17 cellular contexts compared by ENCODE assay signal in the genomic region with DNA sequence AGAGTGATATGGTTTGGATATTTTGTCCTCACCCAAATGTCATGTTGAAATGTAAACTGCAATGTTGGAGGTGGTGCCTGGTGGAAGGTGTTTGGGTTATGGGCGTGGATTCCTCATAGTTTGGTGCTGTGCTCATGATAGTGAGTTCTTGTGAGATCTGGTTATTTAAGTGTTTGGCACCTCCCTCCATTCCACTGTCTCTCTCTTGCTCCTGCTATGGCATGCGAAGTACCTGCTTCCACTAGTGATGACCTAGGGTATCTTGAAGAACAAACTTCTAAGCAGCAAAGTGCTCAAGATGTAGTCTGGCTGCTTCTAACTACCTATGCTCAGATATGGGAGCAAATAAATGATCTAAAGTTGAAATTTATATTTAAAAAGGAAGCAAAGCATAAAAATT. TPM values are rescaled to one million over a fixed set of nuclear protein-coding genes. Genes with fewer than 3 reads are reported as not detected.
DNase-seq lines count a peak whose midpoint lies in the region; ATAC-seq and TF ChIP-seq lines count a peak whose summit lies in the region.
"Had no signal": no experiment of that assay in that cellular context is flagged by ENCODE, and none has a peak within 500 bp of the region (broad histone marks: within the 10 kb centered on the region; RNA-seq: fewer than 3 reads in every experiment).

No MANE protein-coding gene starts in this region.

- H3K9me2 ChIP-seq in GM23338 (ENCODE audit: insufficient read depth), result no peaks in the 10 kb centered on the region

- H3K9ac ChIP-seq in HUES64 (ENCODE audit: low read depth, low read length) (peak overlapping the region; percentile 51), endodermal cell (ENCODE audit: extremely low read depth, low read length, poor library complexity, severe bottlenecking) (no peak overlapping the region), iPS-18a (ENCODE audit: low read length) (peak overlapping the region; percentile 29)
- H3K9ac ChIP-seq: BLaER1 had no signal

- no peak for TF ChIP-seq CTCF in GM23338 (conservative IDR thresholded peaks at IDR 0.05; ENCODE audit: low read depth in 2 of 2)
- no peak for TF ChIP-seq CTCF in endodermal cell (conservative IDR thresholded peaks at IDR 0.05)
- no peak for TF ChIP-seq CTCF in lower leg skin (IDR thresholded peaks at IDR 0.05)
- no peak for TF ChIP-seq CTCF in esophagus squamous epithelium (IDR thresholded peaks at IDR 0.05)

- H3K9me3 Mint-ChIP-seq in GM23338 (peaks cover 26% of the 10 kb centered on the region), endodermal cell (peaks cover 21% of the 10 kb centered on the region)

- H3K9me3 ChIP-seq in HUES64 (ENCODE audit: insufficient read depth, low read depth, low read length) (peaks cover 4% of the 10 kb centered on the region; the same call in 1 of the 2 replicates), endodermal cell (ENCODE audit: control insufficient read depth, low read length) (no peaks in the 10 kb centered on the region), iPS-18a (ENCODE audit: control insufficient read depth, low read depth, low read length) (no peaks in the 10 kb centered on the region), esophagus squamous epithelium (no peaks in the 10 kb centered on the region)
- H3K9me3 ChIP-seq: BLaER1 had no signal

- H3K79me2 ChIP-seq in GM23338 (replicated peaks; ENCODE audit: insufficient read depth), result no peaks in the 10 kb centered on the region

- peak overlapping the region; percentile 13 for H3K4me2 ChIP-seq in GM23338
- H3K4me2 ChIP-seq: BLaER1 had no signal

- H2AFZ ChIP-seq in GM23338, result no peak overlapping the region

- H3K4me1 Mint-ChIP-seq in GM23338 (peaks cover 35% of the 10 kb centered on the region), endodermal cell (peaks cover 3% of the 10 kb centered on the region)

- 0 out of 2 replicates have a peak, but pooled peaks cover 2% of the 10 kb centered on the region for H3F3A ChIP-seq in GM23338 (replicated peaks; ENCODE audit: low read depth)

- H3K4me3 Mint-ChIP-seq in GM23338 (peak overlapping the region; percentile 10; the same call in 1 of the 3 replicates), endodermal cell (no peak overlapping the region)
- H3K4me3 Mint-ChIP-seq: CD4-positive, CD25-positive, alpha-beta regulatory T cell had no signal

- ATAC-seq in GM23338, result peak; percentile 79
- ATAC-seq: GM12878 had no signal

- intact Hi-C loops in lower leg skin (cut with DNase I; ENCODE audit: low total_unique reads) (loop anchor here (10.0 kb wide), 1 partner anchor 1076 kb away; no protein-coding TSS in a partner anchor), esophagus squamous epithelium (cut with DNase I) (no loop called here)

- WGBS in HUES64, result 46% methylated on average over 2 of the region's 2 CpGs
- WGBS in endodermal cell (ENCODE audit: insufficient coverage in 1 of 2, insufficient read length in 1 of 2), 2 experiments, result 67 to 89% methylated on average over 1 to 2 of the region's 2 CpGs
- WGBS in lower leg skin, 2 donors, result 88 to 92% methylated on average over 2 of the region's 2 CpGs
- 90 to 93% methylated on average over 2 of the region's 2 CpGs for WGBS in esophagus squamous epithelium, 2 donors

- TF ChIP-seq POLR2A in lower leg skin (IDR thresholded peaks at IDR 0.05) (no peak), esophagus squamous epithelium (IDR thresholded peaks at IDR 0.05) (no peak)

- H3K4me1 ChIP-seq in GM23338 (ENCODE audit: insufficient read depth) (peaks cover 10% of the 10 kb centered on the region), HUES64 (ENCODE audit: insufficient read depth, low read length) (peaks cover 23% of the 10 kb centered on the region), endodermal cell (ENCODE audit: control insufficient read depth, insufficient read depth, low read length) (no peaks in the 10 kb centered on the region), iPS-18a (ENCODE audit: control insufficient read depth, low read depth, low read length) (peaks cover 21% of the 10 kb centered on the region), esophagus squamous epithelium (no peaks in the 10 kb centered on the region)

- H4K20me1 ChIP-seq in GM23338 (replicated peaks; ENCODE audit: insufficient read depth), result no peaks in the 10 kb centered on the region
- H4K20me1 ChIP-seq: BLaER1 had no signal

- H3K27me3 ChIP-seq in GM23338 (ENCODE audit: insufficient read depth) (no peaks in the 10 kb centered on the region), HUES64 (ENCODE audit: insufficient read depth, low read length) (no peaks in the 10 kb centered on the region), endodermal cell (ENCODE audit: control insufficient read depth, insufficient read depth, low read length, poor library complexity, severe bottlenecking) (no peaks in the 10 kb centered on the region), iPS-18a (ENCODE audit: control insufficient read depth, insufficient read depth, low read length) (no peaks in the 10 kb centered on the region), esophagus squamous epithelium (peaks cover 0 to 7% (median 0%) of the 10 kb centered on the region in 4 donors)
- H3K27me3 ChIP-seq: BLaER1 had no signal

- H3K27ac Mint-ChIP-seq in GM23338, result peak overlapping the region; percentile 91
- H3K27ac Mint-ChIP-seq in endodermal cell, result peak overlapping the region; percentile 88
- H3K27ac Mint-ChIP-seq: CD4-positive, CD25-positive, alpha-beta regulatory T cell had no signal

- H3K36me3 Mint-ChIP-seq in GM23338 (ENCODE audit: low read depth), result peaks cover 19% of the 10 kb centered on the region; the same call in 2 of the 3 replicates
- no peaks in the 10 kb centered on the region for H3K36me3 Mint-ChIP-seq in endodermal cell (ENCODE audit: low read depth)
- H3K36me3 Mint-ChIP-seq: CD4-positive, CD25-positive, alpha-beta regulatory T cell had no signal

- H3K36me3 ChIP-seq in GM23338 (ENCODE audit: insufficient read depth) (no peaks in the 10 kb centered on the region), HUES64 (ENCODE audit: insufficient read depth, low read length) (no peaks in the 10 kb centered on the region), endodermal cell (ENCODE audit: control insufficient read depth, insufficient read depth, low read length) (no peaks in the 10 kb centered on the region), iPS-18a (ENCODE audit: control insufficient read depth, low read depth, low read length) (no peaks in the 10 kb centered on the region), esophagus squamous epithelium (no peaks in the 10 kb centered on the region)
- H3K36me3 ChIP-seq: BLaER1 had no signal

- H3K27me3 Mint-ChIP-seq in GM23338 (ENCODE audit: insufficient read depth, low read depth, poor library complexity) (peaks cover 2% of the 10 kb centered on the region), endodermal cell (ENCODE audit: insufficient read depth) (peaks cover 5% of the 10 kb centered on the region)

- peak overlapping the region; percentile 87 for H3K27ac ChIP-seq in GM23338 (ENCODE audit: low read depth)
- H3K27ac ChIP-seq in HUES64 (ENCODE audit: low read depth, low read length), result peak overlapping the region; percentile 98
- H3K27ac ChIP-seq in endodermal cell (ENCODE audit: low read depth, low read length), result peak overlapping the region; percentile 22
- H3K27ac ChIP-seq in iPS-18a (ENCODE audit: low read length), result peak overlapping the region; percentile 75
- H3K27ac ChIP-seq in esophagus squamous epithelium, result no peak overlapping the region
- H3K27ac ChIP-seq: BLaER1 had no signal

- H3K4me3 ChIP-seq in GM23338, result peak overlapping the region; percentile 9
- peak overlapping the region; percentile 38 for H3K4me3 ChIP-seq in HUES64 (ENCODE audit: low read length)
- H3K4me3 ChIP-seq in endodermal cell (ENCODE audit: low read length), result no peak overlapping the region
- H3K4me3 ChIP-seq in iPS-18a (ENCODE audit: low read length), result peak overlapping the region; percentile 52
- no peak overlapping the region for H3K4me3 ChIP-seq in lower leg skin (ENCODE audit: low read depth, poor library complexity, severe bottlenecking)
- no peak overlapping the region for H3K4me3 ChIP-seq in esophagus squamous epithelium
- H3K4me3 ChIP-seq: BLaER1, GM12878 had no signal

- peak; percentile 64 for DNase-seq in GM23338 (ENCODE audit: low spot score)
- DNase-seq in endodermal cell, result no peak
- no peak for DNase-seq in GM03348 (ENCODE audit: low spot score)
- no peak for DNase-seq in lower leg skin (ENCODE audit: low spot score in 2 of 2)
- DNase-seq in NCI-H1105 treated with DMSO at 0.1 percent for 48 hours (lab: John Stamatoyannopoulos, UW), result no peak
- no peak for DNase-seq in esophagus squamous epithelium (lab: John Stamatoyannopoulos, UW)
- DNase-seq: 8988T; AML-193; Calu3; CD4-positive, CD25-positive, alpha-beta regulatory T cell; DMS 273 treated with DMSO at 0.1 percent for 48 hours; IMR-90; KBM-7 had no signal

TF ChIP-seq in GM23338, 12 proteins besides CTCF, POLR2A, EP300 and RAD21 (continues in another document):
- TF ChIP-seq POLR2AphosphoS5 (IDR thresholded peaks at IDR 0.05; ENCODE audit: low read depth) (no peak), CREB1 (CRISPR knock-in tag; IDR thresholded peaks at IDR 0.05; ENCODE audit: low read depth) (no peak), STAT1 (IDR thresholded peaks at IDR 0.05; ENCODE audit: unreplicated experiment) (no peak), EZH2 (IDR thresholded peaks at IDR 0.05; ENCODE audit: low read depth, unreplicated experiment) (no peak)
- TF ChIP-seq, protein P1, sequence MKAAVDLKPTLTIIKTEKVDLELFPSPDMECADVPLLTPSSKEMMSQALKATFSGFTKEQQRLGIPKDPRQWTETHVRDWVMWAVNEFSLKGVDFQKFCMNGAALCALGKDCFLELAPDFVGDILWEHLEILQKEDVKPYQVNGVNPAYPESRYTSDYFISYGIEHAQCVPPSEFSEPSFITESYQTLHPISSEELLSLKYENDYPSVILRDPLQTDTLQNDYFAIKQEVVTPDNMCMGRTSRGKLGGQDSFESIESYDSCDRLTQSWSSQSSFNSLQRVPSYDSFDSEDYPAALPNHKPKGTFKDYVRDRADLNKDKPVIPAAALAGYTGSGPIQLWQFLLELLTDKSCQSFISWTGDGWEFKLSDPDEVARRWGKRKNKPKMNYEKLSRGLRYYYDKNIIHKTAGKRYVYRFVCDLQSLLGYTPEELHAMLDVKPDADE (IDR thresholded peaks at IDR 0.05), result no peak

RNA-seq across cellular contexts. Expression of a gene that starts 55.9 kb away (rescaled TPM):
- 10.6 and 12.0 TPM in 2 replicates for total RNA-seq in GM23338 (2014; rRNA removed; shearing (Covaris generic))
- 5.8 and 6.0 TPM in 2 replicates for polyA plus RNA-seq in GM23338 (2016; fragmentation: Nextera tagmentation; extraction: Ambion mirVana)
- polyA plus RNA-seq in HUES64 (2013, experiment 1 of 2), result 38.1 TPM
- polyA plus RNA-seq in HUES64 (2013, experiment 2 of 2), result 42.0 TPM
- 10 to 100 TPM; 28.0 to 28.7 TPM for total RNA-seq in endodermal cell
- polyA plus RNA-seq in endodermal cell (2013, experiment 1 of 2), result 96.1 TPM
- polyA plus RNA-seq in endodermal cell (2013, experiment 2 of 2), result 74.6 TPM
- 1 to 10 TPM in 2 of 4 donors, under 1 TPM in 2; 0.95 to 4.5 (median 2.3) TPM for total RNA-seq in lower leg skin
- total RNA-seq in esophagus squamous epithelium, result 1 to 10 TPM in 3 of 4 donors, under 1 TPM in 1; 0.80 to 4.4 (median 2.0) TPM
- total RNA-seq: Calu3 had no signal

Comparison
In these comparisons a context has a peak if more than half of its experiments do, and no peak if none do; other contexts are left out.
1. H3K27ac ChIP-seq: peak in GM23338 (single experiment), HUES64 (single experiment), endodermal cell (single experiment) and iPS-18a (single experiment); none in esophagus squamous epithelium (0 of 4).
2. H3K4me3 ChIP-seq: peak in GM23338 (single experiment), HUES64 (single experiment) and iPS-18a (single experiment); none in endodermal cell (single experiment), lower leg skin (single experiment) and esophagus squamous epithelium (0 of 4).